Comparison of ENCODE assay signal across 8 cellular contexts in the genomic region with DNA sequence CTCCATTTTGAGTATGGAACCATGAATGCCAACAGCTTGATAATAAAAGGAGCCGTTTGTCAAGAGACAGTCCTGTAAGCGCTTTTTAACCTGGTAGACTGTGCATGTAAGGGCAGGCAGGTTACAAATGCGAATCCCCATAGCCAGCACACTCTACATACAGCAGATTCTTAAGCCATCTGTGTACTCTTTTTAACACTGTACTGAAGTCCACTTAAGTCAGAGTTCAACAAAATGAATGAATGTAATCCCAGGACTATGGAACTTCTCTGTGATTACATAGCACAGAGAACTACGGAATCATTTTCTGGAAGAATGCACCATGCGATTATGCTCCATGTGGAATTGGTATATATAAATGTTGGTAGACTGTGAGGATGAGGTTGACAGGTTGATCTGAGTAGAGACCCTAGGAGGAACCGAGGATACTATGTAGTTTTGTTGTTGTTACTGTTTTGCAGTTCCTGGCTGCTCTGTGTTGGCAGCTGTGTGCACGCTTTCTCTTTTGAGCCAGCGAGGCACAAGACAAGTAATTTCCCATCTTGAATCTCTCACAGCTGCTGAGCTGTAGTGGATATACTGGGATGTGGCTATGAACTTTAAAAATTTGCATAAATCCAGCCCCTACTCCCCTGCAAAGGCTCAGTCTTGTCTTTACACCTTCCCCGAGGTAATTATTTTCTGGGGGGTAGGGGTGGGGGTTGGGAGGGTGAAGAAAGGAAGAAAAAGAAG. TPM values are rescaled to one million over a fixed set of nuclear protein-coding genes. Genes with fewer than 3 reads are reported as not detected.
DNase-seq lines count a peak whose midpoint lies in the region; ATAC-seq, FAIRE-seq and TF ChIP-seq lines count a peak whose summit lies in the region.

No MANE protein-coding gene starts in this region.

- peak overlapping the region; percentile 85 for H3K27ac ChIP-seq in CD4-positive, alpha-beta memory T cell (ENCODE audit: low read depth, low read length)
- no peak overlapping the region for H3K27ac ChIP-seq in cardiac muscle cell

- intact Hi-C loops in CD4-positive, alpha-beta memory T cell (cut with micrococcal nuclease): loop anchor here (1.0 to 10.0 kb wide), 9 partner anchors 13 to 152 kb away; a partner anchor contains a TSS

- peak overlapping the region; percentile 87 to 89 for H3K4me3 ChIP-seq in CD4-positive, alpha-beta memory T cell (ENCODE audit: low read length in 2 of 2)
- H3K4me3 ChIP-seq in cardiac muscle cell: peak overlapping the region; percentile 32

- H3K27ac Mint-ChIP-seq in CD4-positive, alpha-beta memory T cell: peak overlapping the region; percentile 93 to 97 (median 95)
- 0 out of 2 replicates have a peak overlapping the region, but pooled peaks have one; percentile 78 for H3K27ac Mint-ChIP-seq in WTC11

- peaks cover 25 to 73% (median 47%) of the 10 kb centered on the region in 4 donors for H3K4me1 Mint-ChIP-seq in CD4-positive, alpha-beta memory T cell
- peaks cover 55% of the 10 kb centered on the region for H3K4me1 Mint-ChIP-seq in WTC11

- ATAC-seq in GM19324 (IDR thresholded peaks at IDR 0.05; ENCODE audit: low FRiP score, unreplicated experiment) (peak; percentile 36), HG03196 (IDR thresholded peaks at IDR 0.05; ENCODE audit: unreplicated experiment) (peak; percentile 29), WTC11 (peak; percentile 15)

- H3K27me3 ChIP-seq in CD4-positive, alpha-beta memory T cell (ENCODE audit: insufficient read depth, low read length): no peaks in the 10 kb centered on the region
- no peaks in the 10 kb centered on the region for H3K27me3 ChIP-seq in cardiac muscle cell

- peaks cover 44% of the 10 kb centered on the region for H3K4me1 ChIP-seq in CD4-positive, alpha-beta memory T cell (ENCODE audit: insufficient read depth, low read length)
- no peaks in the 10 kb centered on the region for H3K4me1 ChIP-seq in cardiac muscle cell (ENCODE audit: low read depth)

- no peak for FAIRE-seq in GM12892 (lab: Jason Lieb, UNC)

- DNase-seq in CD4-positive, alpha-beta memory T cell: no peak
- DNase-seq in WTC11 (ENCODE audit: low spot score): no peak
- peak in 1 of 2 donors; percentile 64 for DNase-seq in cardiac muscle cell (ENCODE audit: low read depth in 1 of 2, low spot score in 1 of 2)
- DNase-seq in retina: peak; percentile 69
- DNase-seq in GM12892 (ENCODE audit: insufficient read length): no peak
- no peak for DNase-seq in stimulated activated CD4-positive, alpha-beta T cell treated with anti-CD3 and anti-CD28 coated beads, Interleukin-4, amount 100 ng/mL, for 1 hour

- no peaks in the 10 kb centered on the region for H3K36me3 ChIP-seq in CD4-positive, alpha-beta memory T cell (ENCODE audit: insufficient read depth, low read length)
- peaks cover 2% of the 10 kb centered on the region for H3K36me3 ChIP-seq in cardiac muscle cell

- TF ChIP-seq CTCF in WTC11 (IDR thresholded peaks at IDR 0.05) (no peak), cardiac muscle cell (IDR thresholded peaks at IDR 0.05; ENCODE audit: low read depth, low read length) (no peak)

- CTCF ChIA-PET in CD4-positive, alpha-beta memory T cell (lab: Charles Lee; ENCODE audit: partially characterized antibody): interaction anchor here (0.7 to 4.3 kb wide), 28 partner anchors 9 to 184 kb away, joined by 3 to 39 read pairs (median 5); a partner anchor contains a TSS
- CTCF ChIA-PET in WTC11 (lab: Charles Lee): interaction anchor here (0.5 to 2.8 kb wide), 25 partner anchors 7 to 148 kb away, joined by 3 to 11 read pairs (median 5); a partner anchor contains a TSS

- no peaks in the 10 kb centered on the region for H3K9me3 Mint-ChIP-seq in CD4-positive, alpha-beta memory T cell
- H3K9me3 Mint-ChIP-seq in WTC11: no peaks in the 10 kb centered on the region

- POLR2A ChIA-PET in CD4-positive, alpha-beta memory T cell (lab: Charles Lee; ENCODE audit: partially characterized antibody): interaction anchor here (0.9 to 6.8 kb wide), 30 partner anchors 7 to 571 kb away, joined by 3 to 71 read pairs (median 5); a partner anchor contains a TSS
- POLR2A ChIA-PET in WTC11 (lab: Charles Lee): interaction anchor here (0.6 to 1.4 kb wide), 5 partner anchors 9 to 1601 kb away, joined by 3 to 10 read pairs (median 3); no protein-coding TSS in a partner anchor

- no peak for TF ChIP-seq POLR2A in GM12892 (IDR thresholded peaks at IDR 0.05; ENCODE audit: low read depth, low read length)

- peaks cover 0 to 22% of the 10 kb centered on the region in 2 donors for H3K36me3 Mint-ChIP-seq in CD4-positive, alpha-beta memory T cell
- H3K36me3 Mint-ChIP-seq in WTC11: peaks cover 19% of the 10 kb centered on the region

- no peaks in the 10 kb centered on the region for H3K27me3 Mint-ChIP-seq in CD4-positive, alpha-beta memory T cell
- H3K27me3 Mint-ChIP-seq in WTC11 (ENCODE audit: low read depth): no peaks in the 10 kb centered on the region

- H3K9me3 ChIP-seq in CD4-positive, alpha-beta memory T cell (ENCODE audit: control insufficient read depth in 1 of 2, low read length in 2 of 2): no peaks in the 10 kb centered on the region
- no peaks in the 10 kb centered on the region for H3K9me3 ChIP-seq in cardiac muscle cell (ENCODE audit: low read depth)

- peak overlapping the region; percentile 89 to 98 (median 96) for H3K4me3 Mint-ChIP-seq in CD4-positive, alpha-beta memory T cell
- H3K4me3 Mint-ChIP-seq in WTC11: peak overlapping the region; percentile 72

TF ChIP-seq in WTC11, 78 proteins besides CTCF, POLR2A, EP300 and RAD21 (continues in another document):
- TF ChIP-seq, protein P1, sequence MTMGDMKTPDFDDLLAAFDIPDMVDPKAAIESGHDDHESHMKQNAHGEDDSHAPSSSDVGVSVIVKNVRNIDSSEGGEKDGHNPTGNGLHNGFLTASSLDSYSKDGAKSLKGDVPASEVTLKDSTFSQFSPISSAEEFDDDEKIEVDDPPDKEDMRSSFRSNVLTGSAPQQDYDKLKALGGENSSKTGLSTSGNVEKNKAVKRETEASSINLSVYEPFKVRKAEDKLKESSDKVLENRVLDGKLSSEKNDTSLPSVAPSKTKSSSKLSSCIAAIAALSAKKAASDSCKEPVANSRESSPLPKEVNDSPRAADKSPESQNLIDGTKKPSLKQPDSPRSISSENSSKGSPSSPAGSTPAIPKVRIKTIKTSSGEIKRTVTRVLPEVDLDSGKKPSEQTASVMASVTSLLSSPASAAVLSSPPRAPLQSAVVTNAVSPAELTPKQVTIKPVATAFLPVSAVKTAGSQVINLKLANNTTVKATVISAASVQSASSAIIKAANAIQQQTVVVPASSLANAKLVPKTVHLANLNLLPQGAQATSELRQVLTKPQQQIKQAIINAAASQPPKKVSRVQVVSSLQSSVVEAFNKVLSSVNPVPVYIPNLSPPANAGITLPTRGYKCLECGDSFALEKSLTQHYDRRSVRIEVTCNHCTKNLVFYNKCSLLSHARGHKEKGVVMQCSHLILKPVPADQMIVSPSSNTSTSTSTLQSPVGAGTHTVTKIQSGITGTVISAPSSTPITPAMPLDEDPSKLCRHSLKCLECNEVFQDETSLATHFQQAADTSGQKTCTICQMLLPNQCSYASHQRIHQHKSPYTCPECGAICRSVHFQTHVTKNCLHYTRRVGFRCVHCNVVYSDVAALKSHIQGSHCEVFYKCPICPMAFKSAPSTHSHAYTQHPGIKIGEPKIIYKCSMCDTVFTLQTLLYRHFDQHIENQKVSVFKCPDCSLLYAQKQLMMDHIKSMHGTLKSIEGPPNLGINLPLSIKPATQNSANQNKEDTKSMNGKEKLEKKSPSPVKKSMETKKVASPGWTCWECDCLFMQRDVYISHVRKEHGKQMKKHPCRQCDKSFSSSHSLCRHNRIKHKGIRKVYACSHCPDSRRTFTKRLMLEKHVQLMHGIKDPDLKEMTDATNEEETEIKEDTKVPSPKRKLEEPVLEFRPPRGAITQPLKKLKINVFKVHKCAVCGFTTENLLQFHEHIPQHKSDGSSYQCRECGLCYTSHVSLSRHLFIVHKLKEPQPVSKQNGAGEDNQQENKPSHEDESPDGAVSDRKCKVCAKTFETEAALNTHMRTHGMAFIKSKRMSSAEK (CRISPR knock-in tag; IDR thresholded peaks at IDR 0.05; ENCODE audit: borderline replicate concordance): no peak
- no peak for TF ChIP-seq ZNF138 (CRISPR knock-in tag; conservative IDR thresholded peaks at IDR 0.05)
- TF ChIP-seq ZNF121 (CRISPR knock-in tag; IDR thresholded peaks at IDR 0.05): no peak
- TF ChIP-seq, protein P2, sequence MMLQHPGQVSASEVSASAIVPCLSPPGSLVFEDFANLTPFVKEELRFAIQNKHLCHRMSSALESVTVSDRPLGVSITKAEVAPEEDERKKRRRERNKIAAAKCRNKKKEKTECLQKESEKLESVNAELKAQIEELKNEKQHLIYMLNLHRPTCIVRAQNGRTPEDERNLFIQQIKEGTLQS (CRISPR knock-in tag; conservative IDR thresholded peaks at IDR 0.05): no peak
- TF ChIP-seq CREM (CRISPR knock-in tag; IDR thresholded peaks at IDR 0.05): no peak
- TF ChIP-seq, protein P3, sequence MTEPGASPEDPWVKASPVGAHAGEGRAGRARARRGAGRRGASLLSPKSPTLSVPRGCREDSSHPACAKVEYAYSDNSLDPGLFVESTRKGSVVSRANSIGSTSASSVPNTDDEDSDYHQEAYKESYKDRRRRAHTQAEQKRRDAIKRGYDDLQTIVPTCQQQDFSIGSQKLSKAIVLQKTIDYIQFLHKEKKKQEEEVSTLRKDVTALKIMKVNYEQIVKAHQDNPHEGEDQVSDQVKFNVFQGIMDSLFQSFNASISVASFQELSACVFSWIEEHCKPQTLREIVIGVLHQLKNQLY (CRISPR knock-in tag; IDR thresholded peaks at IDR 0.05): no peak
- no peak for TF ChIP-seq GRHL2 (CRISPR knock-in tag; IDR thresholded peaks at IDR 0.05; ENCODE audit: insufficient replicate concordance, severe bottlenecking)
- no peak for TF ChIP-seq ZNF416 (CRISPR knock-in tag; IDR thresholded peaks at IDR 0.05)
- TF ChIP-seq PRRX2 (CRISPR knock-in tag; IDR thresholded peaks at IDR 0.05): no peak
- TF ChIP-seq NR2C2 (CRISPR knock-in tag; IDR thresholded peaks at IDR 0.05): no peak
- TF ChIP-seq SP1 (CRISPR knock-in tag; conservative IDR thresholded peaks at IDR 0.05): no peak

RNA-seq across cellular contexts. Expression of a gene that starts 21.9 kb away (rescaled TPM):
- total RNA-seq in CD4-positive, alpha-beta memory T cell: 10 to 100 TPM; 56.8 to 63.2 TPM
- polyA plus RNA-seq in CD4-positive, alpha-beta memory T cell: 10 to 100 TPM; 70.1 to 72.7 TPM
- total RNA-seq in WTC11 (2021) (42.6 to 45.4 TPM (median 42.8 TPM) in 3 replicates), cardiac muscle cell (10.1 and 10.7 TPM in 2 replicates)
- 13.8 and 14.0 TPM in 2 replicates for polyA plus RNA-seq in cardiac muscle cell
- polyA plus RNA-seq in GM12892 (2012; ENCODE audit: missing spikeins): 8.1 TPM
